ENCODE assay signal across 9 cellular contexts in the genomic region with DNA sequence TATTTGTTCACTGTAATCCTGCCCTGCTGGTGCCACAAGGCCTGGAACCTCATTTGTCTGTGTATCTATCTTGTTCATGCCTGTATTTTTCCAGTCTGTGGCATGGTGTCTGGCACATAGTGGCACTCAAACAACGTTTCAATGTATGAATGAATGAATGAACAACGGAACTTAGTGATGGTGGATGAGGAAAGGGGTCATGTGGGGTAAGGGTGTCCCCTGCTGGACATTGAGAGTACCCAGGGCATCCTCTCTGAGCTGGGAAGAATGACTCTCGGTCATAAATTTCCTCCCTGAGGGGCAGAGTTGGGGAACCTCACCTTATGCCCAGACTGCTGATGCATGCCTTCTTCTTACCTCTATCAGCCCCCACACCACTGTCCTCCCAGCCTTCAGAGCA. TPM values are rescaled to one million over a fixed set of nuclear protein-coding genes. Genes with fewer than 3 reads are reported as not detected.
A peak's percentile ranks its signal among the peaks of the same experiment; 100 is the strongest.
DNase-seq lines count a peak whose midpoint lies in the region; ATAC-seq, FAIRE-seq and TF ChIP-seq lines count a peak whose summit lies in the region.
"Had no signal": no experiment of that assay in that cellular context is flagged by ENCODE, and none has a peak within 500 bp of the region (broad histone marks: within the 10 kb centered on the region; RNA-seq: fewer than 3 reads in every experiment).

No MANE protein-coding gene starts in this region.

- ATAC-seq in natural killer cell (peak; percentile 81 to 84 (median 83)), GM21529 (IDR thresholded peaks at IDR 0.05; ENCODE audit: unreplicated experiment) (no peak), HG03565 (IDR thresholded peaks at IDR 0.05; ENCODE audit: unreplicated experiment) (no peak), GM18520 (IDR thresholded peaks at IDR 0.05; ENCODE audit: unreplicated experiment) (no peak)

- intact Hi-C loops in natural killer cell (cut with micrococcal nuclease) = loop anchor here (1.0 to 10.0 kb wide), 5 partner anchors 69 to 287 kb away; a partner anchor contains a TSS

- POLR2A ChIA-PET in BJ (lab: Charles Lee) = no interaction called here

- no peaks in the 10 kb centered on the region for H3K36me3 ChIP-seq in BJ (ENCODE audit: control insufficient read depth, insufficient read depth, low read length)

- no peak overlapping the region for H3K27ac Mint-ChIP-seq in natural killer cell
- H3K27ac Mint-ChIP-seq: nephron had no signal

- no peaks in the 10 kb centered on the region for H3K9me3 Mint-ChIP-seq in natural killer cell
- H3K9me3 Mint-ChIP-seq: nephron had no signal

- H3K27me3 ChIP-seq in BJ (ENCODE audit: control insufficient read depth, insufficient read depth, low read length) = 0 out of 2 replicates have a peak, but pooled peaks cover 1% of the 10 kb centered on the region

- in situ Hi-C loops in SK-MEL-5 (cut with HindIII; ENCODE audit: low pct_unique_long_range_greater_than_20kb, low sequenced_read_pairs) = no loop called here

- peak; percentile 24 for FAIRE-seq in GM18507 (lab: Jason Lieb, UNC)

- peaks cover 28 to 34% of the 10 kb centered on the region in 2 donors for H3K27me3 Mint-ChIP-seq in natural killer cell (ENCODE audit: low read depth in 2 of 2)

- TF ChIP-seq CTCF in BJ (IDR thresholded peaks at IDR 0.05; ENCODE audit: insufficient read depth, low read depth, low read length) (peak; percentile 89), natural killer cell (IDR thresholded peaks at IDR 0.05) (peak; percentile 77)

- no peaks in the 10 kb centered on the region for H3K36me3 Mint-ChIP-seq in natural killer cell

- DNase-seq in BJ (ENCODE audit: low read depth) = no peak
- DNase-seq in GM18507 (ENCODE audit: extremely low spot score, insufficient read length, low read depth) = no peak
- peak; percentile 75 for DNase-seq in SK-MEL-5 (ENCODE audit: low read depth, low spot score)
- DNase-seq in cerebellar cortex (ENCODE audit: low spot score) = peak; percentile 49
- DNase-seq in natural killer cell = peak; percentile 35

- no peak overlapping the region for H3K4me3 ChIP-seq in BJ (ENCODE audit: low read depth, low read length)

- H3K4me3 Mint-ChIP-seq in natural killer cell = peak overlapping the region; percentile 14
- H3K4me3 Mint-ChIP-seq: nephron had no signal

- H3K4me1 Mint-ChIP-seq in natural killer cell = peaks cover 23 to 30% of the 10 kb centered on the region in 2 donors
- H3K4me1 Mint-ChIP-seq: nephron had no signal

- CTCF ChIA-PET in BJ (lab: Yijun Ruan, JAX) = interaction anchor here (0.8 to 3.7 kb wide), 19 partner anchors 11 to 241 kb away, joined by 3 to 13 read pairs (median 4); a partner anchor contains a TSS

RNA-seq across cellular contexts. Expression of a gene that starts 18.9 kb away (rescaled TPM):
- polyA plus RNA-seq in BJ (2011; rRNA removed) = not detected in 2 replicates
- not detected in 2 replicates for polyA minus RNA-seq in BJ (2011; rRNA and poly(A)+ RNA removed)
- not detected in 2 replicates for total RNA-seq in SK-MEL-5 (2014; rRNA removed; shearing (Covaris generic))
- not detected in 2 replicates for polyA plus RNA-seq in SK-MEL-5 (2015; cell fraction: cytosol; rRNA removed)
- not detected in 2 replicates for polyA plus RNA-seq in SK-MEL-5 (2015; cell fraction: nucleus; rRNA removed)
- 10 to 100 TPM in 2 of 3 donors, 1 to 10 TPM in 1; 9.6 to 38.2 (median 19.7) TPM for total RNA-seq in natural killer cell

RNA-seq across cellular contexts. Expression of a gene that starts 19.2 kb away (rescaled TPM):
- not detected in 2 replicates for polyA plus RNA-seq in BJ (2011; rRNA removed)
- not detected in 2 replicates for polyA minus RNA-seq in BJ (2011; rRNA and poly(A)+ RNA removed)
- not detected in 2 replicates for total RNA-seq in SK-MEL-5 (2014; rRNA removed; shearing (Covaris generic))
- not detected in 2 replicates for polyA plus RNA-seq in SK-MEL-5 (2015; cell fraction: cytosol; rRNA removed)
- polyA plus RNA-seq in SK-MEL-5 (2015; cell fraction: nucleus; rRNA removed) = not detected in 2 replicates
- not detected for total RNA-seq in natural killer cell

RNA-seq across cellular contexts. Expression of a gene that starts 37.5 kb away (rescaled TPM):
- polyA plus RNA-seq in BJ (2011; rRNA removed) = 0.20 and 0.44 TPM in 2 replicates
- polyA minus RNA-seq in BJ (2011; rRNA and poly(A)+ RNA removed) = 0.62 TPM in 1 of 2 replicates, not detected in the other
- not detected in 2 replicates for total RNA-seq in SK-MEL-5 (2014; rRNA removed; shearing (Covaris generic))
- 0.13 and 1.8 TPM in 2 replicates for polyA plus RNA-seq in SK-MEL-5 (2015; cell fraction: cytosol; rRNA removed)
- polyA plus RNA-seq in SK-MEL-5 (2015; cell fraction: nucleus; rRNA removed) = 3.7 TPM in 1 of 2 replicates, not detected in the other
- total RNA-seq in natural killer cell = 1 to 10 TPM; 2.5 to 5.8 (median 3.2) TPM

RNA-seq across cellular contexts. Expression of a gene that starts 40.7 kb away (rescaled TPM):
- polyA plus RNA-seq in BJ (2011; rRNA removed) = 37.2 and 46.2 TPM in 2 replicates
- 32.1 and 40.5 TPM in 2 replicates for polyA minus RNA-seq in BJ (2011; rRNA and poly(A)+ RNA removed)
- total RNA-seq in SK-MEL-5 (2014; rRNA removed; shearing (Covaris generic)) = 32.7 and 35.4 TPM in 2 replicates
- 34.4 and 37.5 TPM in 2 replicates for polyA plus RNA-seq in SK-MEL-5 (2015; cell fraction: cytosol; rRNA removed)
- polyA plus RNA-seq in SK-MEL-5 (2015; cell fraction: nucleus; rRNA removed) = 137 and 149 TPM in 2 replicates
- 10 to 100 TPM; 39.6 to 48.6 (median 43.4) TPM for total RNA-seq in natural killer cell

Comparison
In these comparisons a context has a peak if more than half of its experiments do, and no peak if none do; other contexts are left out.
1. DNase-seq: peak in SK-MEL-5 (single experiment), cerebellar cortex (single experiment) and natural killer cell (single experiment); none in BJ (single experiment) and GM18507 (single experiment).
2. ATAC-seq: peak in natural killer cell (3 of 3); none in GM21529 (single experiment), HG03565 (single experiment) and GM18520 (single experiment).
3. RNA of a gene that starts 18.9 kb away (total RNA-seq): 9.6 to 38.2 TPM in natural killer cell; not detected in SK-MEL-5; every median in the first group is over 10 times any median in the second.